In the genomic region with DNA sequence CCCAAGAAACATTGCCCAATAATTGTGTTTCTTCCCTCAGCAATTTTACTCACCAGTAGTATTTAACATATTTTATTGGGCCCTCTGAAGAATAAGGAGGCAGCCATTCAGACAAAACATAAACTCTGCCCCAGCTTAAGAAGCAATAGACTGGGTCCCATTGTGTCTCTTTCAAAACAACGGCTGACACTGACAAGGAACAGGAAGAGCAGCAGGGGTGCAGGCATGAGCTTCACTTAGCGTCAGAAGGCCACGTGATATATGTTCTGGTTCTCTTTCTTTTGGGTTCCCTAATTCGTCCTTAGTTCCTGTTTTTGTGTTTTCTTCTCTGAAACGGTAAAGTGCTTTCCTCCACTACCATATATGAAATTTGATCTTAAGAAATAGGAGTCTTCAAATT, we compare ENCODE assay signal across 13 cellular contexts.
DNase-seq lines count a peak whose midpoint lies in the region; ATAC-seq and TF ChIP-seq lines count a peak whose summit lies in the region.
"Had no signal": no experiment of that assay in that cellular context is flagged by ENCODE, and none has a peak within 500 bp of the region (broad histone marks: within the 10 kb centered on the region; RNA-seq: fewer than 3 reads in every experiment).

No MANE protein-coding gene starts in this region.

- no peak overlapping the region for H3K4me3 ChIP-seq in fibroblast of villous mesenchyme (ENCODE audit: low read depth, low read length)
- H3K4me3 ChIP-seq in neuron (ENCODE audit: low read length), result peak overlapping the region; percentile 17

- H2AFZ ChIP-seq in neuron (ENCODE audit: low read depth, low read length), result peak overlapping the region; percentile 57

- H3K4me1 ChIP-seq in neuron (ENCODE audit: insufficient read depth, low read length), result peaks cover 14% of the 10 kb centered on the region

- peak; percentile 53 for ATAC-seq in GM19351 (IDR thresholded peaks at IDR 0.05; ENCODE audit: unreplicated experiment)
- ATAC-seq in GM21723 (IDR thresholded peaks at IDR 0.05; ENCODE audit: unreplicated experiment), result no peak

- H3K9me3 ChIP-seq in neuron (ENCODE audit: low read length), result no peaks in the 10 kb centered on the region

- H3K36me3 ChIP-seq in neuron (ENCODE audit: insufficient read depth, low read length), result no peaks in the 10 kb centered on the region

- no peaks in the 10 kb centered on the region for H3K27me3 ChIP-seq in neuron (ENCODE audit: insufficient read depth, low read length)

- DNase-seq in NOMO-1 treated with dmso at 0.1 percent for 144 hours (lab: John Stamatoyannopoulos, UW; ENCODE audit: unreplicated experiment), result peak; percentile 66
- peak; percentile 27 for DNase-seq in fibroblast of villous mesenchyme (ENCODE audit: low read depth)
- DNase-seq in NCI-H2081 treated with DMSO at 0.1 percent for 48 hours (lab: John Stamatoyannopoulos, UW), result no peak
- no peak for DNase-seq in cortex of kidney (lab: John Stamatoyannopoulos, UW)
- no peak for DNase-seq in NK-92 (lab: John Stamatoyannopoulos, UW; ENCODE audit: unreplicated experiment)
- DNase-seq: activated effector memory CD4-positive, alpha-beta T cell treated with anti-CD3 and anti-CD28 coated beads, Interleukin-2, amount 50 U/mL, for 16 hours; CD4-positive, CD25-positive, alpha-beta regulatory T cell; NCI-H1436; NCI-H524 treated with DMSO at 0.1 percent for 48 hours; SW 1271 had no signal

- no peak for TF ChIP-seq CTCF in fibroblast of villous mesenchyme (IDR thresholded peaks at IDR 0.05; ENCODE audit: insufficient read depth, low read depth, low read length)

Comparison
In these comparisons a context has a peak if more than half of its experiments do, and no peak if none do; other contexts are left out.
1. DNase-seq: peak in NOMO-1 treated with dmso at 0.1 percent for 144 hours (single experiment) and fibroblast of villous mesenchyme (single experiment); none in NCI-H2081 treated with DMSO at 0.1 percent for 48 hours (single experiment), cortex of kidney (single experiment) and NK-92 (single experiment).